In genomic region chr22:20442485-20443284, GRCh38 we compare ENCODE assay signal across 19 cellular contexts. TPM values are rescaled to one million over a fixed set of nuclear protein-coding genes. Genes with fewer than 3 reads are reported as not detected.
A peak's percentile ranks its signal among the peaks of the same experiment; 100 is the strongest.
DNase-seq lines count a peak whose midpoint lies in the region; ATAC-seq, FAIRE-seq and TF ChIP-seq lines count a peak whose summit lies in the region.
"Had no signal": no experiment of that assay in that cellular context is flagged by ENCODE, and none has a peak within 500 bp of the region (broad histone marks: within the 10 kb centered on the region; RNA-seq: fewer than 3 reads in every experiment).

No MANE protein-coding gene starts in this region.

- DNase-seq in EH (ENCODE audit: low read depth) (peak; percentile 30), RWPE1 (ENCODE audit: low spot score) (no peak), lower lobe of right lung (peak; percentile 24), tibial nerve (ENCODE audit: low spot score in 2 of 2) (no peak), frontal cortex (ENCODE audit: low spot score in 2 of 2) (no peak), T-helper 2 cell (no peak)
- DNase-seq: C1 segment of cervical spinal cord, DMS79, Kasumi-1, MG63, NCI-H1048, NCI-H1436 treated with DMSO at 0.1 percent for 48 hours, NCI-H2029 treated with DMSO at 0.1 percent for 48 hours, NCI-H2171 treated with DMSO at 0.1 percent for 48 hours, NCI-H446, SHP77 treated with DMSO at 0.1 percent for 48 hours had no signal

- POLR2A ChIA-PET in RWPE1 (lab: Yijun Ruan, JAX; ENCODE audit: low non-redundant PET) = no interaction called here

- no peak for TF ChIP-seq CTCF in RWPE1 (conservative IDR thresholded peaks at IDR 0.05; ENCODE audit: low read depth)
- TF ChIP-seq CTCF in lower lobe of right lung (IDR thresholded peaks at IDR 0.05) = no peak
- TF ChIP-seq CTCF in tibial nerve (IDR thresholded peaks at IDR 0.05) = no peak

- 52 to 56% methylated on average over 7 of the region's 7 CpGs for WGBS in tibial nerve, 2 donors

- H3K4me1 ChIP-seq in lower lobe of right lung = peaks cover 16% of the 10 kb centered on the region
- H3K4me1 ChIP-seq in tibial nerve = peaks cover 0 to 49% (median 8%) of the 10 kb centered on the region in 4 donors

- H3K27ac ChIP-seq in RWPE1 (peak overlapping the region; percentile 37; the same call in 1 of the 2 replicates), lower lobe of right lung (no peak overlapping the region), tibial nerve (peak overlapping the region in 3 of 4 donors; percentile 19 to 65 (median 30))

- no peak for FAIRE-seq in frontal cortex (lab: Jason Lieb, UNC)

- H3K9me3 ChIP-seq in lower lobe of right lung (no peaks in the 10 kb centered on the region), tibial nerve (no peaks in the 10 kb centered on the region)
- H3K9me3 ChIP-seq: MG63 had no signal

- CTCF ChIA-PET in RWPE1 (lab: Yijun Ruan, JAX) = no interaction called here

- peaks cover 48% of the 10 kb centered on the region for H3K36me3 ChIP-seq in lower lobe of right lung
- H3K36me3 ChIP-seq in tibial nerve = peaks cover 0 to 52% (median 0%) of the 10 kb centered on the region in 3 donors
- H3K36me3 ChIP-seq: MG63 had no signal

- H3K4me3 ChIP-seq in lower lobe of right lung = no peak overlapping the region
- no peak overlapping the region for H3K4me3 ChIP-seq in tibial nerve
- H3K4me3 ChIP-seq: MG63 had no signal

- TF ChIP-seq POLR2A in tibial nerve (IDR thresholded peaks at IDR 0.05) = no peak

- no peak for TF ChIP-seq EP300 in tibial nerve (IDR thresholded peaks at IDR 0.05)

- H3K27me3 ChIP-seq in lower lobe of right lung (ENCODE audit: low read depth) (peaks cover 5% of the 10 kb centered on the region), tibial nerve (no peaks in the 10 kb centered on the region)
- H3K27me3 ChIP-seq: MG63 had no signal

- ATAC-seq in lower lobe of right lung (no peak), HG03432 (IDR thresholded peaks at IDR 0.05; ENCODE audit: unreplicated experiment) (no peak)
- ATAC-seq: SK-N-SH treated with all-trans-retinoic acid at 6 μM for 48 hours had no signal

- intact Hi-C loops in lower lobe of right lung (cut with DNase I) = no loop called here

RNA-seq across cellular contexts. Expression of gene SCARF2, which starts 5.1 kb away (rescaled TPM):
- total RNA-seq in lower lobe of right lung (12.6 TPM), tibial nerve (10 to 100 TPM; 28.4 to 72.0 (median 53.1) TPM), frontal cortex (1.6 TPM)

RNA-seq across cellular contexts. Expression of gene ZNF74, which starts 48.7 kb away (rescaled TPM):
- total RNA-seq in lower lobe of right lung (12.3 TPM), tibial nerve (10 to 100 TPM in 2 of 4 donors, 1 to 10 TPM in 2; 8.7 to 13.5 (median 10.2) TPM), frontal cortex (39.9 TPM)
- total RNA-seq: OCI-LY7 had no signal

RNA-seq across cellular contexts. Expression of gene KLHL22, which starts 52.9 kb away (rescaled TPM):
- total RNA-seq in lower lobe of right lung = 24.0 TPM
- total RNA-seq in tibial nerve = 10 to 100 TPM; 31.6 to 50.4 (median 41.4) TPM
- 46.9 TPM for total RNA-seq in frontal cortex

Comparison
In these comparisons a context has a peak if more than half of its experiments do, and no peak if none do; other contexts are left out.
1. DNase-seq: peak in EH (single experiment) and lower lobe of right lung (single experiment); none in RWPE1 (single experiment), tibial nerve (0 of 2), frontal cortex (0 of 2) and T-helper 2 cell (0 of 5).